9 cellular contexts compared by ENCODE assay signal in the genomic region with DNA sequence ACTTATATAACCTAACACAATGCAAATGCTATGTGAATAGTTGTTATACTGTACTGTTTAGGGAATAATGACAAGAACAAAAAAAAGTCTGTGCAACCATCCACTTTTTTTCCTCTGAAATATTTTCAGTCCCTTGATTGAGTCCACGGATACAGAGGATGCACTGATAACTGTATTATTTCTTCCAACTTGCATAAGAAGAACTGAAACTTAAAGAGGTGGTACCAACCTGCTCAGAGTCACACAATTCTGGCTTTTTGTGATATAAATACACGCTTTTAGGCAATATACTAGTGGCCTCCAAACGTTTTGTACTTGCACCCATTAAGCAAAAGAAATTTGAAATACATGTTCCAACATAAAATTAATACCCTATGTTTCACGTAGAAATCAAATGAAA. TPM values are rescaled to one million over a fixed set of nuclear protein-coding genes. Genes with fewer than 3 reads are reported as not detected.
DNase-seq lines count a peak whose midpoint lies in the region; ATAC-seq, FAIRE-seq and TF ChIP-seq lines count a peak whose summit lies in the region.
"Had no signal": no experiment of that assay in that cellular context is flagged by ENCODE, and none has a peak within 500 bp of the region (broad histone marks: within the 10 kb centered on the region; RNA-seq: fewer than 3 reads in every experiment).

No MANE protein-coding gene starts in this region.

- peak; percentile 21 for ATAC-seq in GM18858 (IDR thresholded peaks at IDR 0.05; ENCODE audit: unreplicated experiment)
- ATAC-seq in HG02884 (IDR thresholded peaks at IDR 0.05; ENCODE audit: unreplicated experiment) = peak; percentile 14
- no peak for ATAC-seq in activated CD4-positive, CD25-positive, alpha-beta regulatory T cell treated with anti-CD3 and anti-CD28 coated beads, Interleukin-2, amount 50 U/mL, for 24 hours
- ATAC-seq in left ventricle myocardium superior = no peak

- DNase-seq in astrocyte of the cerebellum (ENCODE audit: low read depth) (no peak), neural progenitor cell (ENCODE audit: low spot score) (no peak), anterior cingulate cortex (lab: John Stamatoyannopoulos, UW) (no peak), frontal cortex (ENCODE audit: low spot score in 2 of 2) (no peak), left ventricle myocardium superior (no peak)

- no peaks in the 10 kb centered on the region for H3K27me3 ChIP-seq in neural progenitor cell

- H3K36me3 ChIP-seq in neural progenitor cell = no peaks in the 10 kb centered on the region

- peak overlapping the region; percentile 93 for H3K4me3 Mint-ChIP-seq in neural progenitor cell

- H3F3A ChIP-seq in neural progenitor cell (ENCODE audit: low read depth) = peaks cover 10% of the 10 kb centered on the region

- in situ Hi-C loops in astrocyte of the cerebellum (cut with HindIII; ENCODE audit: low sequenced_read_pairs) = no loop called here

- no peak for FAIRE-seq in frontal cortex (lab: Jason Lieb, UNC)
- FAIRE-seq: endometrium had no signal

- H3K4me2 ChIP-seq in neural progenitor cell = peak overlapping the region; percentile 97

- H3K4me1 Mint-ChIP-seq in neural progenitor cell = peaks cover 31% of the 10 kb centered on the region

- intact Hi-C loops in left ventricle myocardium superior (cut with micrococcal nuclease) = no loop called here

- H3K9me3 ChIP-seq in neural progenitor cell (ENCODE audit: low read depth) = no peaks in the 10 kb centered on the region

- peak overlapping the region; percentile 76 for H3K9ac ChIP-seq in neural progenitor cell

- peak overlapping the region; percentile 86 for H3K4me3 ChIP-seq in astrocyte of the cerebellum (ENCODE audit: low read depth, low read length)
- peak overlapping the region; percentile 80 for H3K4me3 ChIP-seq in neural progenitor cell

- H2AFZ ChIP-seq in neural progenitor cell (replicated peaks) = no peak overlapping the region

- no peaks in the 10 kb centered on the region for H3K36me3 Mint-ChIP-seq in neural progenitor cell

- H3K9me3 Mint-ChIP-seq in neural progenitor cell = no peaks in the 10 kb centered on the region

- H3K4me1 ChIP-seq in neural progenitor cell = peaks cover 28% of the 10 kb centered on the region

- peaks cover 19% of the 10 kb centered on the region for H4K20me1 ChIP-seq in neural progenitor cell (ENCODE audit: low read depth)

- H3K79me2 ChIP-seq in neural progenitor cell (ENCODE audit: low read depth) = peaks cover 92% of the 10 kb centered on the region

- no peak overlapping the region for H3K27ac Mint-ChIP-seq in neural progenitor cell

- no peak overlapping the region for H3K27ac ChIP-seq in neural progenitor cell

- no peaks in the 10 kb centered on the region for H3K27me3 Mint-ChIP-seq in neural progenitor cell (ENCODE audit: insufficient read depth, low read depth)

- no peak for TF ChIP-seq CTCF in astrocyte of the cerebellum (IDR thresholded peaks at IDR 0.05; ENCODE audit: low read depth, low read length, missing control alignments)
- no peak for TF ChIP-seq CTCF in neural progenitor cell (IDR thresholded peaks at IDR 0.05)

RNA-seq across cellular contexts. Expression of a gene that starts 1.3 kb away (rescaled TPM):
- total RNA-seq in neural progenitor cell (ENCODE audit: low replicate concordance) = 38.2 and 56.8 TPM in 2 replicates
- total RNA-seq in frontal cortex = 35.5 TPM
- total RNA-seq in left ventricle myocardium superior = 14.2 TPM

RNA-seq across cellular contexts. Expression of a gene that starts 1.7 kb away (rescaled TPM):
- total RNA-seq in neural progenitor cell (ENCODE audit: low replicate concordance) (42.5 and 43.5 TPM in 2 replicates), frontal cortex (5.3 TPM), left ventricle myocardium superior (4.2 TPM)

Comparison
In these comparisons a context has a peak if more than half of its experiments do, and no peak if none do; other contexts are left out.
1. ATAC-seq: peak in GM18858 (single experiment) and HG02884 (single experiment); none in activated CD4-positive, CD25-positive, alpha-beta regulatory T cell treated with anti-CD3 and anti-CD28 coated beads, Interleukin-2, amount 50 U/mL, for 24 hours (0 of 2) and left ventricle myocardium superior (single experiment).